ENCODE assay signal across 9 cellular contexts in genomic region chr1:241998950-241999495, GRCh38. TPM values are rescaled to one million over a fixed set of nuclear protein-coding genes. Genes with fewer than 3 reads are reported as not detected.
DNase-seq lines count a peak whose midpoint lies in the region; ATAC-seq, FAIRE-seq and TF ChIP-seq lines count a peak whose summit lies in the region.
"Had no signal": no experiment of that assay in that cellular context is flagged by ENCODE, and none has a peak within 500 bp of the region (broad histone marks: within the 10 kb centered on the region; RNA-seq: fewer than 3 reads in every experiment).

Gene MAP1LC3C, minus strand, starts transcription at chr1:241999098. Its CDS starts 90 bp downstream, at chr1:241999008.

- no peaks in the 10 kb centered on the region for H3K9me1 ChIP-seq in endothelial cell of umbilical vein (replicated peaks; ENCODE audit: control insufficient read depth, extremely low read depth, insufficient read depth, low read length)

- no peak for FAIRE-seq in endothelial cell of umbilical vein (lab: Jason Lieb, UNC)
- FAIRE-seq: small intestine had no signal

- no peaks in the 10 kb centered on the region for H3K9me3 ChIP-seq in AG04450 (ENCODE audit: control insufficient read depth, insufficient read depth, low read length)
- no peaks in the 10 kb centered on the region for H3K9me3 ChIP-seq in endothelial cell of umbilical vein (replicated peaks; ENCODE audit: control insufficient read depth, insufficient read depth, low read length)

- H3K36me3 ChIP-seq in KMS-11 (ENCODE audit: insufficient read depth) (no peaks in the 10 kb centered on the region), endothelial cell of umbilical vein (ENCODE audit: control insufficient read depth in 2 of 2, extremely low read depth in 1 of 2, insufficient read depth in 2 of 2, low read length in 2 of 2) (no peaks in the 10 kb centered on the region)

- no TSS peak for BruUV-seq in endothelial cell of umbilical vein (replicated peaks; lab: Mats Ljungman, UMichigan)

- CTCF ChIA-PET in AG04450 (lab: Charles Lee), result interaction anchor here (0.6 to 3.8 kb wide), 31 partner anchors 8 to 1326 kb away, joined by 3 to 33 read pairs (median 4); partner anchors contain the start of gene KMO
- CTCF ChIA-PET in endothelial cell of umbilical vein (lab: Charles Lee), result interaction anchor here (0.9 to 2.3 kb wide), 13 partner anchors 8 to 463 kb away, joined by 3 to 26 read pairs (median 4); partner anchors contain the start of gene EXO1

- H3K4me1 Mint-ChIP-seq in natural killer cell treated with Interleukin-12 subunit alpha and Interleukin-12 subunit beta and Interleukin-15 and Interleukin-18, amount 100 ng/mL, for 72 hours (ENCODE audit: low read depth in 2 of 2), result peaks cover 0 to 6% of the 10 kb centered on the region in 2 donors

- POLR2A ChIA-PET in AG04450 (lab: Yijun Ruan, JAX), result no interaction called here
- POLR2A ChIA-PET in endothelial cell of umbilical vein (lab: Charles Lee), result no interaction called here

- no peaks in the 10 kb centered on the region for H4K20me1 ChIP-seq in KMS-11 (ENCODE audit: insufficient read depth)
- no peaks in the 10 kb centered on the region for H4K20me1 ChIP-seq in endothelial cell of umbilical vein (replicated peaks; ENCODE audit: control insufficient read depth, extremely low read depth, insufficient read depth, low read length)

- H3K9me3 Mint-ChIP-seq in natural killer cell treated with Interleukin-12 subunit alpha and Interleukin-12 subunit beta and Interleukin-15 and Interleukin-18, amount 100 ng/mL, for 72 hours, result no peaks in the 10 kb centered on the region

- TF ChIP-seq CTCF in AG04450 (IDR thresholded peaks at IDR 0.05; ENCODE audit: low read depth, low read length), result no peak
- TF ChIP-seq CTCF in KMS-11 (conservative IDR thresholded peaks at IDR 0.05; ENCODE audit: low read depth, low read length), result no peak
- no peak for TF ChIP-seq CTCF in endothelial cell of umbilical vein (IDR thresholded peaks at IDR 0.05; ENCODE audit: extremely low read depth in 1 of 2, insufficient read depth in 1 of 2, low read depth in 1 of 2, low read length in 2 of 2)

- H3K27me3 ChIP-seq in AG04450 (ENCODE audit: control insufficient read depth, insufficient read depth, low read length) (no peaks in the 10 kb centered on the region), KMS-11 (ENCODE audit: insufficient read depth, low read depth) (no peaks in the 10 kb centered on the region), endothelial cell of umbilical vein (ENCODE audit: control insufficient read depth in 2 of 2, insufficient read depth in 2 of 2, low read length in 2 of 2) (no peaks in the 10 kb centered on the region)

- TF ChIP-seq POLR2A in endothelial cell of umbilical vein (IDR thresholded peaks at IDR 0.05; ENCODE audit: low read depth, low read length), result no peak

- H3K36me3 Mint-ChIP-seq in natural killer cell treated with Interleukin-12 subunit alpha and Interleukin-12 subunit beta and Interleukin-15 and Interleukin-18, amount 100 ng/mL, for 72 hours, result no peaks in the 10 kb centered on the region

- H3K4me3 Mint-ChIP-seq in natural killer cell treated with Interleukin-12 subunit alpha and Interleukin-12 subunit beta and Interleukin-15 and Interleukin-18, amount 100 ng/mL, for 72 hours, result peak within 1 kb of the TSS; percentile 58

- intact Hi-C loops in endothelial cell of umbilical vein (cut with micrococcal nuclease), result loop anchor here (1.0 kb wide), 4 partner anchors 103 to 468 kb away; no protein-coding TSS in a partner anchor

- dilution Hi-C loops in endothelial cell of umbilical vein (cut with MboI; ENCODE audit: extremely low pct_ligation_motif_present, low sequenced_read_pairs), result no loop called here

- H3K4me3 ChIP-seq in AG04450 (ENCODE audit: low read depth, low read length) (peak within 1 kb of the TSS; percentile 54), KMS-11 (IDR thresholded peaks at IDR 0.05; ENCODE audit: insufficient read depth, low read depth, low read length) (no peak within 1 kb of the TSS), endothelial cell of umbilical vein (replicated peaks in 1 of 3; ENCODE audit: insufficient read depth in 1 of 3, low read depth in 1 of 3, low read length in 3 of 3) (peak within 1 kb of the TSS in 2 of 3 experiments; percentile 22 to 53)

- DNase-seq in AG04450 (ENCODE audit: low read depth, low spot score), result no peak
- DNase-seq in endothelial cell of umbilical vein (ENCODE audit: low read depth, low spot score), result no peak
- no peak for DNase-seq in natural killer cell treated with Interleukin-12 subunit alpha and Interleukin-12 subunit beta and Interleukin-15 and Interleukin-18, amount 100 ng/mL, for 72 hours (ENCODE audit: low spot score)
- DNase-seq in putamen (ENCODE audit: low spot score), result no peak

- ATAC-seq in natural killer cell treated with Interleukin-12 subunit alpha and Interleukin-12 subunit beta and Interleukin-15 and Interleukin-18, amount 100 ng/mL, for 72 hours, result no peak
- no peak for ATAC-seq in GM18519 (IDR thresholded peaks at IDR 0.05; ENCODE audit: low FRiP score, unreplicated experiment)
- no peak for ATAC-seq in esophagus mucosa
- ATAC-seq in HG02973 (IDR thresholded peaks at IDR 0.05; ENCODE audit: unreplicated experiment), result no peak

- H3K9ac ChIP-seq in KMS-11 (no peak within 1 kb of the TSS), endothelial cell of umbilical vein (replicated peaks; ENCODE audit: extremely low read depth, insufficient read depth, low read length) (peak within 1 kb of the TSS; percentile 34)

- H3K4me1 ChIP-seq in KMS-11 (ENCODE audit: low read depth, poor library complexity, severe bottlenecking), result no peaks in the 10 kb centered on the region
- peaks cover 4% of the 10 kb centered on the region for H3K4me1 ChIP-seq in endothelial cell of umbilical vein (ENCODE audit: control insufficient read depth, extremely low read depth, insufficient read depth, low read length)

- peaks cover 0 to 6% of the 10 kb centered on the region in 2 donors for H3K27me3 Mint-ChIP-seq in natural killer cell treated with Interleukin-12 subunit alpha and Interleukin-12 subunit beta and Interleukin-15 and Interleukin-18, amount 100 ng/mL, for 72 hours

- H3K27ac ChIP-seq in AG04450 (ENCODE audit: low read depth, low read length) (no peak within 1 kb of the TSS), KMS-11 (no peak within 1 kb of the TSS), endothelial cell of umbilical vein (ENCODE audit: insufficient read depth, low read depth, low read length) (no peak within 1 kb of the TSS)

- H3K4me2 ChIP-seq in KMS-11 (no peak within 1 kb of the TSS), endothelial cell of umbilical vein (ENCODE audit: insufficient read depth, low read length) (peak within 1 kb of the TSS; percentile 70)

- H3K79me2 ChIP-seq in KMS-11 (ENCODE audit: insufficient read depth, low read depth) (no peaks in the 10 kb centered on the region), endothelial cell of umbilical vein (ENCODE audit: control insufficient read depth, insufficient read depth, low read length) (no peaks in the 10 kb centered on the region)

- H3K27ac Mint-ChIP-seq in natural killer cell treated with Interleukin-12 subunit alpha and Interleukin-12 subunit beta and Interleukin-15 and Interleukin-18, amount 100 ng/mL, for 72 hours, result peak within 1 kb of the TSS in 1 of 2 donors; percentile 50

- peak within 1 kb of the TSS; percentile 36; the same call in 1 of the 2 replicates for H2AFZ ChIP-seq in KMS-11 (ENCODE audit: low read depth)
- peak within 1 kb of the TSS; percentile 93 for H2AFZ ChIP-seq in endothelial cell of umbilical vein (ENCODE audit: low read depth, low read length)

TF ChIP-seq in endothelial cell of umbilical vein, 7 proteins besides CTCF, POLR2A, EP300 and RAD21:
- no peak for TF ChIP-seq FOS (IDR thresholded peaks at IDR 0.05; ENCODE audit: borderline replicate concordance, insufficient read depth, low read length)
- no peak for TF ChIP-seq MAX (IDR thresholded peaks at IDR 0.05; ENCODE audit: insufficient read depth, insufficient read length)
- TF ChIP-seq GATA2 (IDR thresholded peaks at IDR 0.05; ENCODE audit: insufficient read depth, insufficient read length, low read depth, low read length), result no peak
- TF ChIP-seq EZH2 (IDR thresholded peaks at IDR 0.05; ENCODE audit: borderline replicate concordance, low read depth, low read length, severe bottlenecking), result no peak
- no peak for TF ChIP-seq JUN (IDR thresholded peaks at IDR 0.05; ENCODE audit: borderline replicate concordance, insufficient read depth, insufficient read length, low read depth)
- no peak for TF ChIP-seq MYC (IDR thresholded peaks at IDR 0.05; ENCODE audit: low read depth, low read length)
- no peak for TF ChIP-seq POLR2AphosphoS5 (IDR thresholded peaks at IDR 0.05; ENCODE audit: insufficient read depth, low read depth, low read length)

RNA-seq across cellular contexts. Expression of gene MAP1LC3C, which starts in this region (rescaled TPM):
- polyA plus RNA-seq in AG04450 (2011; rRNA removed) (0.12 TPM in 1 of 2 replicates, not detected in the other), endothelial cell of umbilical vein (not detected in 2 replicates)
- not detected in 2 replicates for polyA minus RNA-seq in AG04450 (2011; rRNA and poly(A)+ RNA removed)
- total RNA-seq in endothelial cell of umbilical vein (not detected in 2 replicates), esophagus mucosa (not detected)
- polyA plus RNA-seq in endothelial cell of umbilical vein (2011; cell fraction: cytosol; rRNA removed), result not detected in 2 replicates
- not detected in 2 replicates for polyA plus RNA-seq in endothelial cell of umbilical vein (2011; cell fraction: nucleus; rRNA removed)
- polyA plus RNA-seq in endothelial cell of umbilical vein (2012), result not detected in 2 replicates
- polyA minus RNA-seq in endothelial cell of umbilical vein, result not detected in 2 replicates
- not detected for polyA minus RNA-seq in endothelial cell of umbilical vein (2011; cell fraction: cytosol; rRNA and poly(A)+ RNA removed)
- polyA minus RNA-seq in endothelial cell of umbilical vein (2011; cell fraction: nucleus; rRNA and poly(A)+ RNA removed), result not detected in 2 replicates
- total RNA-seq in natural killer cell treated with Interleukin-12 subunit alpha and Interleukin-12 subunit beta and Interleukin-15 and Interleukin-18, amount 100 ng/mL, for 72 hours, result not detected
